ENCODE assay signal across 1 cellular context in genomic region chr11:6249822-6250555, GRCh38.
TF ChIP-seq lines count a peak whose summit lies in the region.

No MANE protein-coding gene starts in this region.

TF ChIP-seq in K562, 482 proteins besides CTCF, POLR2A, EP300 and RAD21 (continued from another document):
- peak; percentile 96 for TF ChIP-seq FOSL1 (tag; conservative IDR thresholded peaks at IDR 0.05)
- no peak for TF ChIP-seq SFPQ (IDR thresholded peaks at IDR 0.05; ENCODE audit: low read depth, low read length)
- TF ChIP-seq ZNF431 (CRISPR knock-in tag; IDR thresholded peaks at IDR 0.05), result no peak
- no peak for TF ChIP-seq ETV6 (IDR thresholded peaks at IDR 0.05; ENCODE audit: borderline replicate concordance in 1 of 2, low read depth in 2 of 2, low read length in 1 of 2)
- TF ChIP-seq ETV6 (CRISPR knock-in tag; IDR thresholded peaks at IDR 0.05; ENCODE audit: borderline replicate concordance), result no peak
- no peak for TF ChIP-seq MEF2A (IDR thresholded peaks at IDR 0.05; ENCODE audit: control insufficient read depth, low read depth, low read length)
- TF ChIP-seq NFIC (IDR thresholded peaks at IDR 0.05), result peak; percentile 85
- TF ChIP-seq TGIF2 (CRISPR knock-in tag; IDR thresholded peaks at IDR 0.05), result no peak
- no peak for TF ChIP-seq ZNF586 (CRISPR knock-in tag; conservative IDR thresholded peaks at IDR 0.05)
- peak; percentile 62; the same call in 1 of the 2 replicates for TF ChIP-seq SMARCA4 (IDR thresholded peaks at IDR 0.05)
- no peak for TF ChIP-seq ZNF354B (CRISPR knock-in tag; IDR thresholded peaks at IDR 0.05)
- TF ChIP-seq ETV1 (tag; conservative IDR thresholded peaks at IDR 0.05; ENCODE audit: low read depth), result no peak
- peak; percentile 87 for TF ChIP-seq POLR2AphosphoS5 (IDR thresholded peaks at IDR 0.05; ENCODE audit: control insufficient read depth, insufficient read depth, low read depth, low read length)
- TF ChIP-seq SREBF2 (CRISPR knock-in tag; IDR thresholded peaks at IDR 0.05), result no peak
- no peak for TF ChIP-seq NKRF (IDR thresholded peaks at IDR 0.05; ENCODE audit: borderline replicate concordance)
- 0 out of 2 replicates have a peak, but pooled peaks have one; percentile 18 for TF ChIP-seq BHLHE40 (IDR thresholded peaks at IDR 0.05; ENCODE audit: low read length)
- no peak for TF ChIP-seq BRCA1 (IDR thresholded peaks at IDR 0.05)
- no peak for TF ChIP-seq BRCA1 (CRISPR knock-in tag; IDR thresholded peaks at IDR 0.05)
- TF ChIP-seq SETDB1 (IDR thresholded peaks at IDR 0.05; ENCODE audit: low read length), result no peak
- no peak for TF ChIP-seq TARDBP (IDR thresholded peaks at IDR 0.05)
- TF ChIP-seq ZFP30 (CRISPR knock-in tag; IDR thresholded peaks at IDR 0.05; ENCODE audit: borderline replicate concordance), result no peak
- no peak for TF ChIP-seq ZNF551 (CRISPR knock-in tag; IDR thresholded peaks at IDR 0.05)
- no peak for TF ChIP-seq ZNF124 (CRISPR knock-in tag; IDR thresholded peaks at IDR 0.05)
- no peak for TF ChIP-seq E2F3 (CRISPR knock-in tag; IDR thresholded peaks at IDR 0.05)
- TF ChIP-seq MLX (CRISPR knock-in tag; conservative IDR thresholded peaks at IDR 0.05), result no peak
- no peak for TF ChIP-seq ZNF23 (CRISPR knock-in tag; IDR thresholded peaks at IDR 0.05)
- no peak for TF ChIP-seq HDAC1 (IDR thresholded peaks at IDR 0.05)
- TF ChIP-seq TCF7L2 (IDR thresholded peaks at IDR 0.05; ENCODE audit: low read depth, low read length), result no peak
- TF ChIP-seq ZNF695 (CRISPR knock-in tag; IDR thresholded peaks at IDR 0.05), result no peak
- TF ChIP-seq GTF2E2 (tag; IDR thresholded peaks at IDR 0.05), result no peak
- TF ChIP-seq ZNF79 (CRISPR knock-in tag; IDR thresholded peaks at IDR 0.05; ENCODE audit: low read depth), result no peak
- TF ChIP-seq KLF10 (CRISPR knock-in tag; IDR thresholded peaks at IDR 0.05), result no peak
- TF ChIP-seq HDAC3 (IDR thresholded peaks at IDR 0.05; ENCODE audit: borderline replicate concordance, partially characterized antibody), result peak; percentile 22
- TF ChIP-seq RBM22 (IDR thresholded peaks at IDR 0.05; ENCODE audit: low read depth, low read length, poor library complexity, severe bottlenecking), result no peak
- no peak for TF ChIP-seq PPARD (CRISPR knock-in tag; IDR thresholded peaks at IDR 0.05)
- TF ChIP-seq RHOXF2B (CRISPR knock-in tag; conservative IDR thresholded peaks at IDR 0.05), result no peak
